Comparison of ENCODE assay signal across 1 cellular context in the genomic region with DNA sequence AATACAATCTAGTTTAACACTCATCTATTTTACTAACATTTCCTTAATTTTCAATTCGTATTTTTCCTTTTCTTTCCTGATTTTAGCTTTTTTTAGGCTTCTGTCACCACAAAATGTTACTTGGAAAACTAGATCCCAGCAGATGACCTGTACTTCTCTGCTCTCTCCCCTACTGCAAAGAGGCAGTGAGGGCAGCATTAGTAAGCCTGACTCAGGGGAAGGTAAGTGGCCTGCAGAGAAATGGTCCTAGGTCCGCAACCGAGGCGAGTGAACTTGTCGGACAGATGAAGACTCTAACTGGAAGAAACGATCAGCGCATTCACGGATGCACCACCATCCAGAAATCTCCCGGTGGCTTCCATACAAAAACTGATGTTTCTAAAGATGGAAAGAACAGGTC.
TF ChIP-seq lines count a peak whose summit lies in the region.

No MANE protein-coding gene starts in this region.

TF ChIP-seq in H1, 55 proteins besides CTCF, POLR2A, EP300 and RAD21:
- no peak for TF ChIP-seq TBP (IDR thresholded peaks at IDR 0.05; ENCODE audit: low read depth, low read length)
- no peak for TF ChIP-seq CBX5 (IDR thresholded peaks at IDR 0.05; ENCODE audit: low read depth, low read length)
- TF ChIP-seq RNF2 (IDR thresholded peaks at IDR 0.05; ENCODE audit: borderline replicate concordance, low read depth, low read length, missing control alignments, poor library complexity, severe bottlenecking) = no peak
- TF ChIP-seq SRF (IDR thresholded peaks at IDR 0.05; ENCODE audit: low read depth, low read length) = no peak
- no peak for TF ChIP-seq TAF7 (optimal IDR thresholded peaks at IDR 0.05; ENCODE audit: borderline replicate concordance, low read depth, low read length)
- no peak for TF ChIP-seq CHD7 (IDR thresholded peaks at IDR 0.05; ENCODE audit: insufficient replicate concordance, low read length)
- no peak for TF ChIP-seq CEBPB (IDR thresholded peaks at IDR 0.05; ENCODE audit: low read depth, low read length)
- no peak for TF ChIP-seq CHD1 (IDR thresholded peaks at IDR 0.05; ENCODE audit: low read depth, low read length)
- TF ChIP-seq, protein P1, sequence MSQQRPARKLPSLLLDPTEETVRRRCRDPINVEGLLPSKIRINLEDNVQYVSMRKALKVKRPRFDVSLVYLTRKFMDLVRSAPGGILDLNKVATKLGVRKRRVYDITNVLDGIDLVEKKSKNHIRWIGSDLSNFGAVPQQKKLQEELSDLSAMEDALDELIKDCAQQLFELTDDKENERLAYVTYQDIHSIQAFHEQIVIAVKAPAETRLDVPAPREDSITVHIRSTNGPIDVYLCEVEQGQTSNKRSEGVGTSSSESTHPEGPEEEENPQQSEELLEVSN (IDR thresholded peaks at IDR 0.05) = no peak
- no peak for TF ChIP-seq RXRA (IDR thresholded peaks at IDR 0.05; ENCODE audit: insufficient read depth, low read depth, low read length)
- no peak for TF ChIP-seq HDAC6 (IDR thresholded peaks at IDR 0.05; ENCODE audit: low read depth, low read length)
- TF ChIP-seq KDM4A (IDR thresholded peaks at IDR 0.05; ENCODE audit: low read depth, low read length, severe bottlenecking) = no peak
- no peak for TF ChIP-seq SIX5 (IDR thresholded peaks at IDR 0.05; ENCODE audit: low read depth, low read length)
- no peak for TF ChIP-seq CREB1 (IDR thresholded peaks at IDR 0.05)
- TF ChIP-seq SUZ12 (IDR thresholded peaks at IDR 0.05; ENCODE audit: low read length) = no peak
